2 cellular contexts compared by ENCODE assay signal in genomic region chr14:69727860-69728259, GRCh38.
TF ChIP-seq lines count a peak whose summit lies in the region.

No MANE protein-coding gene starts in this region.

TF ChIP-seq in GM23338, 12 proteins besides CTCF, POLR2A, EP300 and RAD21:
- TF ChIP-seq POLR2AphosphoS5 (IDR thresholded peaks at IDR 0.05; ENCODE audit: low read depth) (no peak), EZH2 (IDR thresholded peaks at IDR 0.05; ENCODE audit: low read depth, unreplicated experiment) (no peak), ZNF114 (CRISPR knock-in tag; IDR thresholded peaks at IDR 0.05) (no peak), ZNF331 (CRISPR knock-in tag; IDR thresholded peaks at IDR 0.05; ENCODE audit: low read depth) (no peak), JUNB (IDR thresholded peaks at IDR 0.05; ENCODE audit: unreplicated experiment) (no peak), REST (IDR thresholded peaks at IDR 0.05; ENCODE audit: unreplicated experiment) (no peak), CREB1 (CRISPR knock-in tag; IDR thresholded peaks at IDR 0.05; ENCODE audit: low read depth) (no peak), ZNF462 (CRISPR knock-in tag; IDR thresholded peaks at IDR 0.05) (no peak), STAT1 (IDR thresholded peaks at IDR 0.05; ENCODE audit: unreplicated experiment) (no peak), EZH2phosphoT487 (IDR thresholded peaks at IDR 0.05; ENCODE audit: unreplicated experiment) (no peak), NANOG (IDR thresholded peaks at IDR 0.05; ENCODE audit: borderline replicate concordance) (no peak), ETS1 (IDR thresholded peaks at IDR 0.05) (no peak)

TF ChIP-seq in H1, 55 proteins besides CTCF, POLR2A, EP300 and RAD21:
- TF ChIP-seq SIN3A (conservative IDR thresholded peaks at IDR 0.05 in 1 of 2, IDR thresholded peaks at IDR 0.05 in 1 of 2; ENCODE audit: low read depth in 1 of 2, low read length in 2 of 2) (no peak), RFX5 (IDR thresholded peaks at IDR 0.05; ENCODE audit: borderline replicate concordance, low read depth, low read length) (peak; percentile 42; the same call in 1 of the 2 replicates)
